Comparison of ENCODE assay signal across 11 cellular contexts in the genomic region with DNA sequence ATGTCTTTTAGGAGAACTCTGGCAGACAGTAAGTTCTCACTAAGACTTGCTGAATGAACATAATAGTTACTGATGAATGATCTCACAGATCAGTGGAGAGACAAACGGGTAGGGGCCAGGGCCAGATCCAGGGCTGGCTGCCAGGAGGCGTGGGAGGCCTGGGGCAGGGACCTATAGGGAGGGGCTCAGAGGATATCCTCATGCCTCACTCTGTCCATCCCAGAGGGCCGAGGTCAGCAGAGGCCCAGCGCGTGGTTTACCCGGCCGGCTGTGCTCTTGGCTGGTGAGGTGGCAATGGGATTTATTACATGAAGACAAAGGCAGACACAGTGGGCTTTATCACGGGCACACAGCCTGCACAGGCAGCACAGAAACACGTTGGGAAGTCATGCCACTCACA.
DNase-seq lines count a peak whose midpoint lies in the region; ATAC-seq, FAIRE-seq and TF ChIP-seq lines count a peak whose summit lies in the region.
"Had no signal": no experiment of that assay in that cellular context is flagged by ENCODE, and none has a peak within 500 bp of the region (broad histone marks: within the 10 kb centered on the region; RNA-seq: fewer than 3 reads in every experiment).

No MANE protein-coding gene starts in this region.

- no peak overlapping the region for H3K23ac ChIP-seq in H1 (ENCODE audit: insufficient read length)

- H3K9me3 ChIP-seq in H1 (ENCODE audit: insufficient read depth in 2 of 2, low read depth in 1 of 2, low read length in 1 of 2) = no peaks in the 10 kb centered on the region

- DNase-seq in activated naive CD8-positive, alpha-beta T cell treated with anti-CD3 and anti-CD28 coated beads, Interleukin-2, amount 50 U/mL, for 24 hours = no peak
- no peak for DNase-seq in activated naive CD8-positive, alpha-beta T cell treated with anti-CD3 and anti-CD28 coated beads for 36 hours
- DNase-seq in H1 (ENCODE audit: low read depth in 1 of 2, low spot score in 2 of 2) = no peak
- peak; percentile 39 for DNase-seq in midbrain (lab: John Stamatoyannopoulos, UW)
- DNase-seq in type B pancreatic cell (ENCODE audit: extremely low spot score, unreplicated experiment) = no peak
- DNase-seq in AML-193 (lab: John Stamatoyannopoulos, UW) = no peak
- DNase-seq in LoVo (ENCODE audit: low spot score) = no peak
- DNase-seq in SHP77 (lab: John Stamatoyannopoulos, UW) = no peak

- no peak overlapping the region for H3K4me2 ChIP-seq in H1 (ENCODE audit: insufficient read depth in 1 of 2, low read depth in 2 of 2, low read length in 2 of 2)

- no peak overlapping the region for H2BK15ac ChIP-seq in H1 (ENCODE audit: low read length)

- POLR2A ChIA-PET in H1 (lab: Charles Lee; ENCODE audit: partially characterized antibody) = no interaction called here

- H3K4ac ChIP-seq in H1 (replicated peaks; ENCODE audit: insufficient read length, low read depth, low read length) = no peak overlapping the region

- TF ChIP-seq RAD21 in H1 (IDR thresholded peaks at IDR 0.05 in 1 of 2, conservative IDR thresholded peaks at IDR 0.05 in 1 of 2; ENCODE audit: low read depth in 2 of 2, low read length in 2 of 2) = no peak

- peaks cover 22% of the 10 kb centered on the region for H3K79me1 ChIP-seq in H1 (ENCODE audit: low read depth, low read length)

- H3K4me1 Mint-ChIP-seq in activated naive CD8-positive, alpha-beta T cell treated with anti-CD3 and anti-CD28 coated beads, Interleukin-2, amount 50 U/mL, for 24 hours = peaks cover 18% of the 10 kb centered on the region
- peaks cover 22% of the 10 kb centered on the region for H3K4me1 Mint-ChIP-seq in activated naive CD8-positive, alpha-beta T cell treated with anti-CD3 and anti-CD28 coated beads for 36 hours
- H3K4me1 Mint-ChIP-seq in type B pancreatic cell (ENCODE audit: unreplicated experiment) = peaks cover 55% of the 10 kb centered on the region

- 87% methylated on average over 9 of the region's 9 CpGs; no CpG with 5 or more reads in 1 of the 2 experiments for WGBS in H1 (ENCODE audit: extremely low coverage in 1 of 2, insufficient coverage in 1 of 2, insufficient read length in 1 of 2, insufficient replicate concordance in 2 of 2, low coverage in 1 of 2, low lambda C conversion rate in 2 of 2, missing lambda C conversion rate in 1 of 2), 2 experiments

- peaks cover 23 to 32% of the 10 kb centered on the region in 2 experiments for H4K20me1 ChIP-seq in H1 (replicated peaks in 1 of 2; ENCODE audit: control insufficient read depth in 1 of 2, insufficient read depth in 2 of 2, low read length in 2 of 2)

- no peak overlapping the region for H2BK5ac ChIP-seq in H1 (ENCODE audit: low read depth, low read length)

- ATAC-seq in activated naive CD8-positive, alpha-beta T cell treated with anti-CD3 and anti-CD28 coated beads, Interleukin-2, amount 50 U/mL, for 24 hours = no peak

- no peak for TF ChIP-seq CTCF in H1 (IDR thresholded peaks at IDR 0.05; ENCODE audit: control extremely low read depth in 1 of 3, insufficient read depth in 1 of 3, low read depth in 1 of 3, low read length in 3 of 3)
- TF ChIP-seq CTCF in type B pancreatic cell (conservative IDR thresholded peaks at IDR 0.05) = no peak

- no peak overlapping the region for H2BK120ac ChIP-seq in H1 (replicated peaks; ENCODE audit: low read depth, low read length)

- H3K4me1 ChIP-seq in H1 (replicated peaks in 1 of 4; ENCODE audit: control insufficient read depth in 3 of 4, insufficient read depth in 4 of 4, low read length in 3 of 4) = peaks cover 0 to 10% (median 4%) of the 10 kb centered on the region in 4 experiments; a peak in 4 of 7 replicates

- no peak overlapping the region for H3K18ac ChIP-seq in H1 (ENCODE audit: extremely low read depth, low read length)

- no peaks in the 10 kb centered on the region; a peak in 1 of 8 replicates for H3K36me3 ChIP-seq in H1 (ENCODE audit: control insufficient read depth in 2 of 4, insufficient read depth in 4 of 4, low read length in 3 of 4)

- no peak for TF ChIP-seq POLR2A in H1 (IDR thresholded peaks at IDR 0.05; ENCODE audit: control extremely low read depth in 1 of 2, low read depth in 2 of 2, low read length in 2 of 2)

- no peak overlapping the region for H3K27ac ChIP-seq in H1 (ENCODE audit: low read depth, low read length)

- CTCF ChIA-PET in H1 (lab: Charles Lee; ENCODE audit: partially characterized antibody) = interaction anchor here (1.2 to 2.2 kb wide), 4 partner anchors 10 to 105 kb away, joined by 4 to 8 read pairs (median 5); no protein-coding TSS in a partner anchor

- H4K91ac ChIP-seq in H1 (replicated peaks; ENCODE audit: insufficient read length, low read length) = no peak overlapping the region

- H3K23me2 ChIP-seq in H1 (ENCODE audit: low read depth, low read length) = no peaks in the 10 kb centered on the region

- H3K27me3 Mint-ChIP-seq in activated naive CD8-positive, alpha-beta T cell treated with anti-CD3 and anti-CD28 coated beads, Interleukin-2, amount 50 U/mL, for 24 hours = no peaks in the 10 kb centered on the region
- no peaks in the 10 kb centered on the region for H3K27me3 Mint-ChIP-seq in activated naive CD8-positive, alpha-beta T cell treated with anti-CD3 and anti-CD28 coated beads for 36 hours
- no peaks in the 10 kb centered on the region for H3K27me3 Mint-ChIP-seq in type B pancreatic cell
- H3K27me3 Mint-ChIP-seq: activated naive CD4-positive, alpha-beta T cell treated with anti-CD3 and anti-CD28 coated beads, Interleukin-2, amount 50 U/mL, for 24 hours; stimulated activated naive CD8-positive, alpha-beta T cell treated with anti-CD3 and anti-CD28 coated beads, Interleukin-15, Interleukin-2, amounts not matched to agents 100 ng/mL and 50 ng/mL, for 24 hours had no signal

- H3K56ac ChIP-seq in H1 (replicated peaks; ENCODE audit: insufficient read length, low read depth, low read length) = no peak overlapping the region

- TF ChIP-seq EP300 in H1 (IDR thresholded peaks at IDR 0.05; ENCODE audit: borderline replicate concordance in 1 of 2, low read depth in 2 of 2, low read length in 2 of 2) = no peak

- H3K9ac ChIP-seq in H1 (replicated peaks in 1 of 4; ENCODE audit: extremely low read depth in 1 of 4, low read depth in 3 of 4, low read length in 3 of 4) = no peak overlapping the region

- H2AK5ac ChIP-seq in H1 (ENCODE audit: low read depth, low read length) = no peak overlapping the region

- H3K9me3 Mint-ChIP-seq in activated naive CD8-positive, alpha-beta T cell treated with anti-CD3 and anti-CD28 coated beads, Interleukin-2, amount 50 U/mL, for 24 hours = no peaks in the 10 kb centered on the region
- no peaks in the 10 kb centered on the region for H3K9me3 Mint-ChIP-seq in activated naive CD8-positive, alpha-beta T cell treated with anti-CD3 and anti-CD28 coated beads for 36 hours
- no peaks in the 10 kb centered on the region for H3K9me3 Mint-ChIP-seq in type B pancreatic cell
- H3K9me3 Mint-ChIP-seq: activated naive CD4-positive, alpha-beta T cell treated with anti-CD3 and anti-CD28 coated beads, Interleukin-2, amount 50 U/mL, for 24 hours; stimulated activated naive CD8-positive, alpha-beta T cell treated with anti-CD3 and anti-CD28 coated beads, Interleukin-15, Interleukin-2, amounts not matched to agents 100 ng/mL and 50 ng/mL, for 24 hours had no signal

- H2BK12ac ChIP-seq in H1 (ENCODE audit: low read depth, low read length) = no peak overlapping the region

- no peak overlapping the region for H2BK20ac ChIP-seq in H1 (ENCODE audit: low read length)

- peak overlapping the region; percentile 48; the same call in 1 of the 2 replicates for H4K8ac ChIP-seq in H1 (ENCODE audit: extremely low read depth, insufficient read depth, low read length)

- no peaks in the 10 kb centered on the region for H3K36me3 Mint-ChIP-seq in activated naive CD8-positive, alpha-beta T cell treated with anti-CD3 and anti-CD28 coated beads, Interleukin-2, amount 50 U/mL, for 24 hours (ENCODE audit: low read depth)
- no peaks in the 10 kb centered on the region for H3K36me3 Mint-ChIP-seq in activated naive CD8-positive, alpha-beta T cell treated with anti-CD3 and anti-CD28 coated beads for 36 hours
- no peaks in the 10 kb centered on the region for H3K36me3 Mint-ChIP-seq in type B pancreatic cell

- H3K27ac Mint-ChIP-seq in activated naive CD8-positive, alpha-beta T cell treated with anti-CD3 and anti-CD28 coated beads, Interleukin-2, amount 50 U/mL, for 24 hours = peak overlapping the region; percentile 30
- H3K27ac Mint-ChIP-seq in activated naive CD8-positive, alpha-beta T cell treated with anti-CD3 and anti-CD28 coated beads for 36 hours = no peak overlapping the region
- H3K27ac Mint-ChIP-seq in type B pancreatic cell = peak overlapping the region; percentile 4
- H3K27ac Mint-ChIP-seq: activated naive CD4-positive, alpha-beta T cell treated with anti-CD3 and anti-CD28 coated beads, Interleukin-2, amount 50 U/mL, for 24 hours; stimulated activated naive CD8-positive, alpha-beta T cell treated with anti-CD3 and anti-CD28 coated beads, Interleukin-15, Interleukin-2, amounts not matched to agents 100 ng/mL and 50 ng/mL, for 24 hours had no signal

- H3K27me3 ChIP-seq in H1 (replicated peaks in 1 of 4; ENCODE audit: control insufficient read depth in 3 of 4, extremely low read depth in 1 of 4, insufficient read depth in 3 of 4, low read length in 3 of 4) = no peaks in the 10 kb centered on the region

- no peak for FAIRE-seq in H1 (lab: Jason Lieb, UNC)
- FAIRE-seq: A204.1 had no signal

- no peak overlapping the region for H3K4me3 ChIP-seq in H1 (ENCODE audit: extremely low read depth in 1 of 4, insufficient read depth in 2 of 4, low read depth in 3 of 4, low read length in 4 of 4)

- H3K79me2 ChIP-seq in H1 (ENCODE audit: control insufficient read depth in 1 of 2, insufficient read depth in 2 of 2, low read length in 2 of 2) = peaks cover 0 to 69% of the 10 kb centered on the region in 2 experiments; a peak in 2 of 4 replicates

- H3K14ac ChIP-seq in H1 (ENCODE audit: insufficient read length) = no peak overlapping the region

- no peak overlapping the region for H2AFZ ChIP-seq in H1 (ENCODE audit: low read length)

- no peak overlapping the region for H4K5ac ChIP-seq in H1 (ENCODE audit: insufficient read length, low read depth, low read length)

- no peak overlapping the region for H3K4me3 Mint-ChIP-seq in activated naive CD8-positive, alpha-beta T cell treated with anti-CD3 and anti-CD28 coated beads, Interleukin-2, amount 50 U/mL, for 24 hours
- no peak overlapping the region for H3K4me3 Mint-ChIP-seq in activated naive CD8-positive, alpha-beta T cell treated with anti-CD3 and anti-CD28 coated beads for 36 hours
- no peak overlapping the region for H3K4me3 Mint-ChIP-seq in type B pancreatic cell
- H3K4me3 Mint-ChIP-seq: activated naive CD4-positive, alpha-beta T cell treated with anti-CD3 and anti-CD28 coated beads, Interleukin-2, amount 50 U/mL, for 24 hours; stimulated activated naive CD8-positive, alpha-beta T cell treated with anti-CD3 and anti-CD28 coated beads, Interleukin-15, Interleukin-2, amounts not matched to agents 100 ng/mL and 50 ng/mL, for 24 hours had no signal

TF ChIP-seq in H1, 55 proteins besides CTCF, POLR2A, EP300 and RAD21 (continues in another document):
- TF ChIP-seq, protein P1, sequence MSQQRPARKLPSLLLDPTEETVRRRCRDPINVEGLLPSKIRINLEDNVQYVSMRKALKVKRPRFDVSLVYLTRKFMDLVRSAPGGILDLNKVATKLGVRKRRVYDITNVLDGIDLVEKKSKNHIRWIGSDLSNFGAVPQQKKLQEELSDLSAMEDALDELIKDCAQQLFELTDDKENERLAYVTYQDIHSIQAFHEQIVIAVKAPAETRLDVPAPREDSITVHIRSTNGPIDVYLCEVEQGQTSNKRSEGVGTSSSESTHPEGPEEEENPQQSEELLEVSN (IDR thresholded peaks at IDR 0.05) = no peak
